Comparison of ENCODE assay signal across 1 cellular context in the genomic region with DNA sequence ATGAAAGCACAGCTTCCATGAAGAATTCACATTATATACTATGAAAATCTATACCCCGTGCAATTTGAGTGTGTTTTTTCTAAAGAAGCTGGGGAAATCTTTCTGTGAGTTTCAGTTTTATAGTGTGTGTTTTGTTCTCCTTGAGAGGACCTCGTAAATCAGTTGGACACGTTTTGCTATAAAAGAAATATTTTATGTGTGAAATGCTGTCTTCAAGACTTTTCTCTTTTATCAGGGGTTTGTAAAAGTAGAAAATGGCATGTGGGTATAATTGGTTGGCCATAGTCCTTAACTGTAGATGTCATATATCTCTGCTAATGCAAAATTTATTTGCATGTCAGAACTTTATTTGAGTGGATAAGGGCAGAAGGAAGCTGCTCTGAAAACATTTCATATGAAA.
TF ChIP-seq lines count a peak whose summit lies in the region.

No MANE protein-coding gene starts in this region.

TF ChIP-seq in HEK293, 187 proteins besides CTCF, POLR2A, EP300 and RAD21:
- TF ChIP-seq, protein P1, sequence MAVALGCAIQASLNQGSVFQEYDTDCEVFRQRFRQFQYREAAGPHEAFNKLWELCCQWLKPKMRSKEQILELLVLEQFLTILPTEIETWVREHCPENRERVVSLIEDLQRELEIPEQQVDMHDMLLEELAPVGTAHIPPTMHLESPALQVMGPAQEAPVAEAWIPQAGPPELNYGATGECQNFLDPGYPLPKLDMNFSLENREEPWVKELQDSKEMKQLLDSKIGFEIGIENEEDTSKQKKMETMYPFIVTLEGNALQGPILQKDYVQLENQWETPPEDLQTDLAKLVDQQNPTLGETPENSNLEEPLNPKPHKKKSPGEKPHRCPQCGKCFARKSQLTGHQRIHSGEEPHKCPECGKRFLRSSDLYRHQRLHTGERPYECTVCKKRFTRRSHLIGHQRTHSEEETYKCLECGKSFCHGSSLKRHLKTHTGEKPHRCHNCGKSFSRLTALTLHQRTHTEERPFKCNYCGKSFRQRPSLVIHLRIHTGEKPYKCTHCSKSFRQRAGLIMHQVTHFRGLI (tag by site-specific recombination; IDR thresholded peaks at IDR 0.05), result peak; percentile 56; the same call in 1 of the 2 replicates
- no peak for TF ChIP-seq KLF10 (tag by site-specific recombination; IDR thresholded peaks at IDR 0.05)
- TF ChIP-seq, protein P2, sequence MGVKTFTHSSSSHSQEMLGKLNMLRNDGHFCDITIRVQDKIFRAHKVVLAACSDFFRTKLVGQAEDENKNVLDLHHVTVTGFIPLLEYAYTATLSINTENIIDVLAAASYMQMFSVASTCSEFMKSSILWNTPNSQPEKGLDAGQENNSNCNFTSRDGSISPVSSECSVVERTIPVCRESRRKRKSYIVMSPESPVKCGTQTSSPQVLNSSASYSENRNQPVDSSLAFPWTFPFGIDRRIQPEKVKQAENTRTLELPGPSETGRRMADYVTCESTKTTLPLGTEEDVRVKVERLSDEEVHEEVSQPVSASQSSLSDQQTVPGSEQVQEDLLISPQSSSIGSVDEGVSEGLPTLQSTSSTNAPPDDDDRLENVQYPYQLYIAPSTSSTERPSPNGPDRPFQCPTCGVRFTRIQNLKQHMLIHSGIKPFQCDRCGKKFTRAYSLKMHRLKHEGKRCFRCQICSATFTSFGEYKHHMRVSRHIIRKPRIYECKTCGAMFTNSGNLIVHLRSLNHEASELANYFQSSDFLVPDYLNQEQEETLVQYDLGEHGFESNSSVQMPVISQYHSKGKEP (tag by site-specific recombination; IDR thresholded peaks at IDR 0.05), result peak; percentile 34; the same call in 1 of the 2 replicates
- TF ChIP-seq, protein P3, sequence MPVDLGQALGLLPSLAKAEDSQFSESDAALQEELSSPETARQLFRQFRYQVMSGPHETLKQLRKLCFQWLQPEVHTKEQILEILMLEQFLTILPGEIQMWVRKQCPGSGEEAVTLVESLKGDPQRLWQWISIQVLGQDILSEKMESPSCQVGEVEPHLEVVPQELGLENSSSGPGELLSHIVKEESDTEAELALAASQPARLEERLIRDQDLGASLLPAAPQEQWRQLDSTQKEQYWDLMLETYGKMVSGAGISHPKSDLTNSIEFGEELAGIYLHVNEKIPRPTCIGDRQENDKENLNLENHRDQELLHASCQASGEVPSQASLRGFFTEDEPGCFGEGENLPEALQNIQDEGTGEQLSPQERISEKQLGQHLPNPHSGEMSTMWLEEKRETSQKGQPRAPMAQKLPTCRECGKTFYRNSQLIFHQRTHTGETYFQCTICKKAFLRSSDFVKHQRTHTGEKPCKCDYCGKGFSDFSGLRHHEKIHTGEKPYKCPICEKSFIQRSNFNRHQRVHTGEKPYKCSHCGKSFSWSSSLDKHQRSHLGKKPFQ (tag by site-specific recombination; IDR thresholded peaks at IDR 0.05), result peak; percentile 49; the same call in 1 of the 2 replicates
- no peak for TF ChIP-seq GLI4 (tag by site-specific recombination; IDR thresholded peaks at IDR 0.05)
- TF ChIP-seq, protein P4, sequence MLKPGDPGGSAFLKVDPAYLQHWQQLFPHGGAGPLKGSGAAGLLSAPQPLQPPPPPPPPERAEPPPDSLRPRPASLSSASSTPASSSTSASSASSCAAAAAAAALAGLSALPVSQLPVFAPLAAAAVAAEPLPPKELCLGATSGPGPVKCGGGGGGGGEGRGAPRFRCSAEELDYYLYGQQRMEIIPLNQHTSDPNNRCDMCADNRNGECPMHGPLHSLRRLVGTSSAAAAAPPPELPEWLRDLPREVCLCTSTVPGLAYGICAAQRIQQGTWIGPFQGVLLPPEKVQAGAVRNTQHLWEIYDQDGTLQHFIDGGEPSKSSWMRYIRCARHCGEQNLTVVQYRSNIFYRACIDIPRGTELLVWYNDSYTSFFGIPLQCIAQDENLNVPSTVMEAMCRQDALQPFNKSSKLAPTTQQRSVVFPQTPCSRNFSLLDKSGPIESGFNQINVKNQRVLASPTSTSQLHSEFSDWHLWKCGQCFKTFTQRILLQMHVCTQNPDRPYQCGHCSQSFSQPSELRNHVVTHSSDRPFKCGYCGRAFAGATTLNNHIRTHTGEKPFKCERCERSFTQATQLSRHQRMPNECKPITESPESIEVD (tag by site-specific recombination; IDR thresholded peaks at IDR 0.05), result peak; percentile 99
- TF ChIP-seq OVOL3 (tag by site-specific recombination; IDR thresholded peaks at IDR 0.05), result 0 out of 2 replicates have a peak, but pooled peaks have one; percentile 19
- no peak for TF ChIP-seq ZBTB8A (tag by site-specific recombination; IDR thresholded peaks at IDR 0.05)
- peak; percentile 60; the same call in 1 of the 2 replicates for TF ChIP-seq ZNF561 (tag by site-specific recombination; IDR thresholded peaks at IDR 0.05; ENCODE audit: borderline replicate concordance)
- TF ChIP-seq, protein P5, sequence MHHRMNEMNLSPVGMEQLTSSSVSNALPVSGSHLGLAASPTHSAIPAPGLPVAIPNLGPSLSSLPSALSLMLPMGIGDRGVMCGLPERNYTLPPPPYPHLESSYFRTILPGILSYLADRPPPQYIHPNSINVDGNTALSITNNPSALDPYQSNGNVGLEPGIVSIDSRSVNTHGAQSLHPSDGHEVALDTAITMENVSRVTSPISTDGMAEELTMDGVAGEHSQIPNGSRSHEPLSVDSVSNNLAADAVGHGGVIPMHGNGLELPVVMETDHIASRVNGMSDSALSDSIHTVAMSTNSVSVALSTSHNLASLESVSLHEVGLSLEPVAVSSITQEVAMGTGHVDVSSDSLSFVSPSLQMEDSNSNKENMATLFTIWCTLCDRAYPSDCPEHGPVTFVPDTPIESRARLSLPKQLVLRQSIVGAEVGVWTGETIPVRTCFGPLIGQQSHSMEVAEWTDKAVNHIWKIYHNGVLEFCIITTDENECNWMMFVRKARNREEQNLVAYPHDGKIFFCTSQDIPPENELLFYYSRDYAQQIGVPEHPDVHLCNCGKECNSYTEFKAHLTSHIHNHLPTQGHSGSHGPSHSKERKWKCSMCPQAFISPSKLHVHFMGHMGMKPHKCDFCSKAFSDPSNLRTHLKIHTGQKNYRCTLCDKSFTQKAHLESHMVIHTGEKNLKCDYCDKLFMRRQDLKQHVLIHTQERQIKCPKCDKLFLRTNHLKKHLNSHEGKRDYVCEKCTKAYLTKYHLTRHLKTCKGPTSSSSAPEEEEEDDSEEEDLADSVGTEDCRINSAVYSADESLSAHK (tag by site-specific recombination; IDR thresholded peaks at IDR 0.05), result peak; percentile 86
- TF ChIP-seq, protein P6, sequence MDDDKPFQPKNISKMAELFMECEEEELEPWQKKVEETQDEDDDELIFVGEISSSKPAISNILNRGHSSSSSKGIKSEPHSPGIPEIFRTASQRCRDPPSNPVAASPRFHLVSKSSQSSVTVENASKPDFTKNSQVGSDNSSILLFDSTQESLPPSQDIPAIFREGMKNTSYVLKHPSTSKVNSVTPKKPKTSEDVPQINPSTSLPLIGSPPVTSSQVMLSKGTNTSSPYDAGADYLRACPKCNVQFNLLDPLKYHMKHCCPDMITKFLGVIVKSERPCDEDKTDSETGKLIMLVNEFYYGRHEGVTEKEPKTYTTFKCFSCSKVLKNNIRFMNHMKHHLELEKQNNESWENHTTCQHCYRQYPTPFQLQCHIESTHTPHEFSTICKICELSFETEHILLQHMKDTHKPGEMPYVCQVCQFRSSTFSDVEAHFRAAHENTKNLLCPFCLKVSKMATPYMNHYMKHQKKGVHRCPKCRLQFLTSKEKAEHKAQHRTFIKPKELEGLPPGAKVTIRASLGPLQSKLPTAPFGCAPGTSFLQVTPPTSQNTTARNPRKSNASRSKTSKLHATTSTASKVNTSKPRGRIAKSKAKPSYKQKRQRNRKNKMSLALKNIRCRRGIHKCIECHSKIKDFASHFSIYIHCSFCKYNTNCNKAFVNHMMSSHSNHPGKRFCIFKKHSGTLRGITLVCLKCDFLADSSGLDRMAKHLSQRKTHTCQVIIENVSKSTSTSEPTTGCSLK (tag by site-specific recombination; IDR thresholded peaks at IDR 0.05), result no peak
- peak; percentile 64 for TF ChIP-seq IKZF3 (tag by site-specific recombination; IDR thresholded peaks at IDR 0.05)
- TF ChIP-seq OSR2 (tag by site-specific recombination; IDR thresholded peaks at IDR 0.05), result peak; percentile 39; the same call in 1 of the 2 replicates
- peak; percentile 88 for TF ChIP-seq FEZF1 (tag by site-specific recombination; IDR thresholded peaks at IDR 0.05)
